ENCODE assay signal across 8 cellular contexts in genomic region chr6:106163966-106164877, GRCh38.
DNase-seq lines count a peak whose midpoint lies in the region; FAIRE-seq and TF ChIP-seq lines count a peak whose summit lies in the region.

No MANE protein-coding gene starts in this region.

- no peaks in the 10 kb centered on the region for H3K27me3 ChIP-seq in mesenchymal stem cell (ENCODE audit: control insufficient read depth in 1 of 2, insufficient read depth in 1 of 2, low read length in 2 of 2)
- no peaks in the 10 kb centered on the region for H3K27me3 ChIP-seq in stomach

- H3K4ac ChIP-seq in mesenchymal stem cell (ENCODE audit: low read depth in 1 of 2, low read length in 2 of 2): peak overlapping the region; percentile 53 to 59

- H2BK15ac ChIP-seq in mesenchymal stem cell (ENCODE audit: low read depth, poor library complexity, severe bottlenecking): peak overlapping the region; percentile 15

- H3K18ac ChIP-seq in mesenchymal stem cell (ENCODE audit: low read depth in 1 of 2, low read length in 2 of 2): peak overlapping the region; percentile 76 to 79

- FAIRE-seq in GM12891 (lab: Jason Lieb, UNC): peak; percentile 95

- peak overlapping the region; percentile 84 for H4K91ac ChIP-seq in mesenchymal stem cell (ENCODE audit: low read length)

- 87% methylated on average over 14 of the region's 17 CpGs for WGBS in mesenchymal stem cell
- WGBS in stomach, 5 donors: 50 to 75% (median 67%) methylated on average over 17 of the region's 17 CpGs

- H3K9me3 ChIP-seq in HEK293 (ENCODE audit: control insufficient read depth, insufficient read depth, low read depth, low read length): no peaks in the 10 kb centered on the region
- no peaks in the 10 kb centered on the region for H3K9me3 ChIP-seq in mesenchymal stem cell (ENCODE audit: control insufficient read depth, low read length)
- no peaks in the 10 kb centered on the region for H3K9me3 ChIP-seq in stomach

- no peaks in the 10 kb centered on the region for H3K4me1 ChIP-seq in HEK293 (ENCODE audit: control insufficient read depth, insufficient read depth, low read length)
- peaks cover 25% of the 10 kb centered on the region for H3K4me1 ChIP-seq in mesenchymal stem cell (ENCODE audit: control insufficient read depth, insufficient read depth, low read depth, low read length)
- H3K4me1 ChIP-seq in stomach: peaks cover 0 to 10% (median 0%) of the 10 kb centered on the region in 4 donors

- peak overlapping the region; percentile 79 for H2AK5ac ChIP-seq in mesenchymal stem cell (ENCODE audit: low read length, severe bottlenecking)

- H3K23ac ChIP-seq in mesenchymal stem cell (ENCODE audit: low read length in 2 of 2): no peak overlapping the region

- H3K4me3 ChIP-seq in HEK293 (ENCODE audit: low read depth, low read length) (no peak overlapping the region), mesenchymal stem cell (ENCODE audit: insufficient read depth in 1 of 2, low read depth in 1 of 2, low read length in 2 of 2) (peak overlapping the region in 1 of 2 experiments; percentile 62), stomach (no peak overlapping the region)

- H3K36me3 ChIP-seq in HEK293 (ENCODE audit: control insufficient read depth in 2 of 2, insufficient read depth in 1 of 2, low read length in 2 of 2): no peaks in the 10 kb centered on the region
- no peaks in the 10 kb centered on the region for H3K36me3 ChIP-seq in mesenchymal stem cell (ENCODE audit: control insufficient read depth in 1 of 2, insufficient read depth in 2 of 2, low read depth in 1 of 2, low read length in 2 of 2)
- H3K36me3 ChIP-seq in stomach: no peaks in the 10 kb centered on the region

- H4K8ac ChIP-seq in mesenchymal stem cell (ENCODE audit: low read length): peak overlapping the region; percentile 90

- H2BK12ac ChIP-seq in mesenchymal stem cell (ENCODE audit: low read length in 2 of 2): peak overlapping the region; percentile 41 to 84

- H2AFZ ChIP-seq in mesenchymal stem cell (ENCODE audit: low read depth, low read length): no peak overlapping the region

- TF ChIP-seq EP300 in stomach (IDR thresholded peaks at IDR 0.05): no peak

- peak overlapping the region; percentile 80 for H3K9ac ChIP-seq in mesenchymal stem cell (ENCODE audit: low read length)

- no peak for TF ChIP-seq CTCF in HEK293 (tag by site-specific recombination; IDR thresholded peaks at IDR 0.05)
- no peak for TF ChIP-seq CTCF in stomach (IDR thresholded peaks at IDR 0.05)

- H3K27ac ChIP-seq in HEK293 (ENCODE audit: extremely low read depth, low read depth, low read length) (no peak overlapping the region), mesenchymal stem cell (ENCODE audit: low read length, poor library complexity, severe bottlenecking) (peak overlapping the region; percentile 88), stomach (peak overlapping the region; percentile 25 to 89 (median 78))

- POLR2A ChIA-PET in HEK293 (lab: Yijun Ruan, JAX): no interaction called here

- DNase-seq in GM12891 (ENCODE audit: insufficient read length, low spot score): no peak
- peak; percentile 94 for DNase-seq in NOMO-1 treated with DMSO at 0.1 percent for 48 hours (lab: John Stamatoyannopoulos, UW; ENCODE audit: unreplicated experiment)
- DNase-seq in amniotic epithelial cell (ENCODE audit: low read depth): peak; percentile 98
- peak; percentile 87 for DNase-seq in mesenchymal stem cell
- DNase-seq in stomach: no peak
- DNase-seq in NCI-H1694 treated with DMSO at 0.1 percent for 48 hours (lab: John Stamatoyannopoulos, UW): no peak
- no peak for DNase-seq in NCI-H146 (lab: John Stamatoyannopoulos, UW)

- H3K4me2 ChIP-seq in mesenchymal stem cell (ENCODE audit: low read length, poor library complexity, severe bottlenecking): peak overlapping the region; percentile 49

- H3K79me1 ChIP-seq in mesenchymal stem cell (replicated peaks; ENCODE audit: low read length, poor library complexity, severe bottlenecking): no peaks in the 10 kb centered on the region

- CTCF ChIA-PET in HEK293 (lab: Yijun Ruan, JAX): interaction anchor here (0.5 to 1.1 kb wide), 2 partner anchors 13 to 164 kb away, joined by 3 to 5 read pairs; no protein-coding TSS in a partner anchor

- no peak overlapping the region for H2BK5ac ChIP-seq in mesenchymal stem cell (ENCODE audit: low read depth, low read length, poor library complexity, severe bottlenecking)

- peak; percentile 35; the same call in 1 of the 2 replicates for TF ChIP-seq POLR2A in GM12891 (IDR thresholded peaks at IDR 0.05; ENCODE audit: low read depth, low read length)
- TF ChIP-seq POLR2A in stomach (IDR thresholded peaks at IDR 0.05): no peak

- no peak overlapping the region for H2BK120ac ChIP-seq in mesenchymal stem cell (ENCODE audit: low read depth, low read length)

- intact Hi-C loops in stomach (cut with DNase I; ENCODE audit: low total_unique reads): no loop called here

- no peak overlapping the region for H3K14ac ChIP-seq in mesenchymal stem cell (ENCODE audit: low read length in 2 of 2)

TF ChIP-seq in GM12891, 5 proteins besides CTCF, POLR2A, EP300 and RAD21:
- TF ChIP-seq SPI1 (IDR thresholded peaks at IDR 0.05; ENCODE audit: low read depth, low read length) (peak; percentile 99), POLR2AphosphoS5 (IDR thresholded peaks at IDR 0.05; ENCODE audit: low read depth, low read length) (peak; percentile 44; the same call in 1 of the 2 replicates), POU2F2 (IDR thresholded peaks at IDR 0.05; ENCODE audit: low read depth, low read length) (no peak; the same call in 1 of the 2 replicates), PAX5 (IDR thresholded peaks at IDR 0.05; ENCODE audit: insufficient read depth, low read length, severe bottlenecking) (no peak), TAF1 (IDR thresholded peaks at IDR 0.05; ENCODE audit: low read depth, low read length) (0 out of 2 replicates have a peak, but pooled peaks have one; percentile 6)

TF ChIP-seq in HEK293, 187 proteins besides CTCF, POLR2A, EP300 and RAD21:
- TF ChIP-seq ZFHX2 (tag by site-specific recombination; conservative IDR thresholded peaks at IDR 0.05) (peak; percentile 68), EGR2 (tag by site-specific recombination; IDR thresholded peaks at IDR 0.05; ENCODE audit: low read depth) (peak; percentile 65)
- TF ChIP-seq, protein P1, sequence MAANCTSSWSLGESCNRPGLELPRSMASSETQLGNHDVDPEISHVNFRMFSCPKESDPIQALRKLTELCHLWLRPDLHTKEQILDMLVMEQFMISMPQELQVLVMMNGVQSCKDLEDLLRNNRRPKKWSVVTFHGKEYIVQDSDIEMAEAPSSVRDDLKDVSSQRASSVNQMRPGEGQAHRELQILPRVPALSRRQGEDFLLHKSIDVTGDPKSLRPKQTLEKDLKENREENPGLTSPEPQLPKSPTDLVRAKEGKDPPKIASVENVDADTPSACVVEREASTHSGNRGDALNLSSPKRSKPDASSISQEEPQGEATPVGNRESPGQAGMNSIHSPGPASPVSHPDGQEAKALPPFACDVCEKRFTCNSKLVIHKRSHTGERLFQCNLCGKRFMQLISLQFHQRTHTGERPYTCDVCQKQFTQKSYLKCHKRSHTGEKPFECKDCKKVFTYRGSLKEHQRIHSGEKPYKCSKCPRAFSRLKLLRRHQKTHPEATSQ (tag by site-specific recombination; IDR thresholded peaks at IDR 0.05): no peak

Comparison
In these comparisons a context has a peak if more than half of its experiments do, and no peak if none do; other contexts are left out.
1. DNase-seq: peak in NOMO-1 treated with DMSO at 0.1 percent for 48 hours (single experiment), amniotic epithelial cell (single experiment) and mesenchymal stem cell (single experiment); none in GM12891 (single experiment), stomach (single experiment), NCI-H1694 treated with DMSO at 0.1 percent for 48 hours (single experiment) and NCI-H146 (single experiment).